Comparison of ENCODE assay signal across 8 cellular contexts in the genomic region with DNA sequence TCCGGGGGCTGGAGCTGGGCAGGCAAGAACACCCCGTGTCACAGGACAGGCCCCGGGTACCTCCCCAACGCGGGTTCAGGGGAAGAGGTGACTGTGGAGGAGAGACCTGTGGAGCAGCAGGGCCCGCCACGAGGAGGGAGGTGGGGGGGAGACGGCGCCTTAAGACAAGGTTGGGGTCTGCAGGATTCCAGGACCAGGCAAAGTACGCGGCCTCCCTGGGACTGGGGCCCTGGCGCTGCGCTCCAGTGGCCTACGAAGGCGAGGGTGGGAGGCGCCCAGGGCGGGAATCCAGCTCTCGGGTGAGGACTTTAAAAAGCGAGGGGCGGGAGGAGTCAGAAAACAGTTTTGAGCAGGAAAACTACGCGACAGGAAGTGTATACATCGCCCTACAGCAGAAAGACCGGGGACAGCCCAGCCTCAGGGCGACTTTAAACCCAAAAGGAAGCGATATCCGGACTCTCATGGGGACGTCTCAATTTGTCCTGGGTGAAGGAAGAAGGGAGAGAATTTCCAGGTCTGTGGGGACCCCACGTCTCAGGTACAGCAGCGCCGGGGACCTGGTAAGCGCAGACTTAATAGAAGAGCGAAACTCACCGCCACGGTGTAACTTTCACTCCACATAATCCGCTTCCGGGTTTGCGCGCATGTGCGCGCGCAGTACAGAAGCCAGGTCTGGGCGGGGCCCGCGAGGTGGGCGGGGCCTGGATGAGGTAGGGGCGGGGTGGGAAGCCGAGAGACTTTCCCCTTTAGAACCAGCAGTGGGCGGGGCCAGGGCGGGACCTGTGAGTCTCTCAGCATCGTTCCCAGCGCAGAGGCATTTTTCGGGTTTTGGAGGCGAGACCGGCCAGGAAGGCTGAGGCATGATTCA. TPM values are rescaled to one million over a fixed set of nuclear protein-coding genes. Genes with fewer than 3 reads are reported as not detected.
A peak's percentile ranks its signal among the peaks of the same experiment; 100 is the strongest.
DNase-seq lines count a peak whose midpoint lies in the region; ATAC-seq and TF ChIP-seq lines count a peak whose summit lies in the region.

A gene (minus strand): TSS at position 638 of the 868 bp plus-strand sequence.

- H3K4me3 ChIP-seq in coronary artery: peak within 1 kb of the TSS; percentile 73

- intact Hi-C loops in activated CD4-positive, alpha-beta T cell treated with anti-CD3 and anti-CD28 coated beads, Interleukin-2, amount 10 ng/mL, durations not matched to agents 24 days and 14 days (cut with micrococcal nuclease): loop anchor here (1.0 to 10.0 kb wide), 8 partner anchors 37 to 343 kb away; a partner anchor contains a TSS

- ATAC-seq in GM18909 (IDR thresholded peaks at IDR 0.05; ENCODE audit: poor library complexity, unreplicated experiment): peak; percentile 93
- ATAC-seq in HG03196 (IDR thresholded peaks at IDR 0.05; ENCODE audit: unreplicated experiment): peak; percentile 94

- peak within 1 kb of the TSS; percentile 97 for H3K4me3 Mint-ChIP-seq in activated CD4-positive, alpha-beta T cell treated with anti-CD3 and anti-CD28 coated beads, Interleukin-2, amount 10 ng/mL, durations not matched to agents 24 days and 14 days

- H3K27me3 Mint-ChIP-seq in activated CD4-positive, alpha-beta T cell treated with anti-CD3 and anti-CD28 coated beads, Interleukin-2, amount 10 ng/mL, durations not matched to agents 24 days and 14 days: no peaks in the 10 kb centered on the region

- DNase-seq in ACHN (peak; percentile 71), NCI-H524 (lab: John Stamatoyannopoulos, UW) (peak; percentile 76 to 86), coronary artery (ENCODE audit: low spot score) (peak; percentile 98), left kidney (ENCODE audit: low read depth, low spot score) (peak; percentile 98)
- peak; percentile 98 for DNase-seq in activated CD4-positive, alpha-beta T cell treated with anti-CD3 and anti-CD28 coated beads, Interleukin-2, amount 10 ng/mL, durations not matched to agents 24 days and 14 days
- peak; percentile 89 for DNase-seq in stimulated activated CD4-positive, alpha-beta T cell treated with anti-CD3 and anti-CD28 coated beads, Interleukin-1b, Interleukin-23, amount 100 ng/mL, for 48 hours

- in situ Hi-C loops in ACHN (cut with HindIII; ENCODE audit: low pct_ligation_motif_present, low pct_unique_long_range_greater_than_20kb, low sequenced_read_pairs): no loop called here

- peak within 1 kb of the TSS; percentile 70 to 84 for H3K27ac ChIP-seq in coronary artery

- peaks cover 51% of the 10 kb centered on the region for H3K36me3 Mint-ChIP-seq in activated CD4-positive, alpha-beta T cell treated with anti-CD3 and anti-CD28 coated beads, Interleukin-2, amount 10 ng/mL, durations not matched to agents 24 days and 14 days (ENCODE audit: low read depth)

- peak within 1 kb of the TSS; percentile 98 for H3K27ac Mint-ChIP-seq in activated CD4-positive, alpha-beta T cell treated with anti-CD3 and anti-CD28 coated beads, Interleukin-2, amount 10 ng/mL, durations not matched to agents 24 days and 14 days

- peaks cover 21% of the 10 kb centered on the region for H3K9me3 Mint-ChIP-seq in activated CD4-positive, alpha-beta T cell treated with anti-CD3 and anti-CD28 coated beads, Interleukin-2, amount 10 ng/mL, durations not matched to agents 24 days and 14 days

- TF ChIP-seq CTCF in coronary artery (IDR thresholded peaks at IDR 0.05): no peak

- H3K4me1 Mint-ChIP-seq in activated CD4-positive, alpha-beta T cell treated with anti-CD3 and anti-CD28 coated beads, Interleukin-2, amount 10 ng/mL, durations not matched to agents 24 days and 14 days: peaks cover 11% of the 10 kb centered on the region

RNA-seq across cellular contexts. Expression of the gene that starts here (rescaled TPM):
- total RNA-seq in activated CD4-positive, alpha-beta T cell treated with anti-CD3 and anti-CD28 coated beads, Interleukin-2, amount 10 ng/mL, durations not matched to agents 24 days and 14 days: 22.1 and 26.3 TPM in 2 replicates

Comparison
In these comparisons a context has a peak if more than half of its experiments do, and no peak if none do; other contexts are left out.
1. Peak in every context shown above with its lines: DNase-seq, ATAC-seq, H3K4me3 ChIP-seq and H3K27ac ChIP-seq.